Comparison of ENCODE assay signal across 1 cellular context in genomic region chr1:111739222-111739983, GRCh38.
TF ChIP-seq lines count a peak whose summit lies in the region.

Gene INKA2, minus strand, starts transcription at chr1:111739395. Its CDS starts 153 bp downstream, at chr1:111739242.

TF ChIP-seq in HepG2, 621 proteins besides CTCF, POLR2A, EP300 and RAD21 (continued from another document and continues in another):
- TF ChIP-seq USF2 (IDR thresholded peaks at IDR 0.05; ENCODE audit: low read depth, low read length) (peak; percentile 68), USF2 (CRISPR knock-in tag; IDR thresholded peaks at IDR 0.05; ENCODE audit: borderline replicate concordance) (peak; percentile 72; the same call in 1 of the 2 replicates), SAP130 (CRISPR knock-in tag; IDR thresholded peaks at IDR 0.05; ENCODE audit: low read depth) (peak; percentile 78), ZSCAN5A (CRISPR knock-in tag; IDR thresholded peaks at IDR 0.05; ENCODE audit: borderline replicate concordance) (no peak), ZNF724P (CRISPR knock-in tag; IDR thresholded peaks at IDR 0.05; ENCODE audit: borderline replicate concordance) (peak; percentile 71; the same call in 1 of the 2 replicates), KDM1A (CRISPR knock-in tag; IDR thresholded peaks at IDR 0.05) (no peak), ZNF546 (CRISPR knock-in tag; conservative IDR thresholded peaks at IDR 0.05) (no peak; the same call in 1 of the 2 replicates), ZNF558 (CRISPR knock-in tag; IDR thresholded peaks at IDR 0.05; ENCODE audit: borderline replicate concordance) (no peak; the same call in 1 of the 2 replicates), ARNT2 (CRISPR knock-in tag; IDR thresholded peaks at IDR 0.05; ENCODE audit: low read depth) (peak; percentile 21; the same call in 1 of the 2 replicates), ZNF549 (CRISPR knock-in tag; IDR thresholded peaks at IDR 0.05) (0 out of 2 replicates have a peak, but pooled peaks have one; percentile 45), ZNF644 (CRISPR knock-in tag; IDR thresholded peaks at IDR 0.05; ENCODE audit: low read depth) (no peak), KDM5A (IDR thresholded peaks at IDR 0.05; ENCODE audit: borderline replicate concordance, low read length) (no peak), ZNF34 (CRISPR knock-in tag; IDR thresholded peaks at IDR 0.05; ENCODE audit: borderline replicate concordance) (peak; percentile 10; the same call in 1 of the 2 replicates), RERE (CRISPR knock-in tag; IDR thresholded peaks at IDR 0.05; ENCODE audit: low read depth) (peak; percentile 34; the same call in 1 of the 2 replicates), AFF4 (CRISPR knock-in tag; IDR thresholded peaks at IDR 0.05) (no peak), STAT6 (CRISPR knock-in tag; IDR thresholded peaks at IDR 0.05; ENCODE audit: borderline replicate concordance) (no peak), AHR (CRISPR knock-in tag; IDR thresholded peaks at IDR 0.05) (peak; percentile 77; the same call in 1 of the 2 replicates), AGO1 (IDR thresholded peaks at IDR 0.05; ENCODE audit: low read depth, low read length, poor library complexity, severe bottlenecking) (peak; percentile 13), CBFB (CRISPR knock-in tag; IDR thresholded peaks at IDR 0.05) (peak; percentile 32; the same call in 1 of the 2 replicates), DNMT1 (CRISPR knock-in tag; IDR thresholded peaks at IDR 0.05) (0 out of 2 replicates have a peak, but pooled peaks have one; percentile 60), ATF7 (IDR thresholded peaks at IDR 0.05) (no peak), ATF7 (CRISPR knock-in tag; IDR thresholded peaks at IDR 0.05) (no peak), DMAP1 (CRISPR knock-in tag; IDR thresholded peaks at IDR 0.05) (no peak; the same call in 1 of the 2 replicates), ZGPAT (CRISPR knock-in tag; IDR thresholded peaks at IDR 0.05) (peak; percentile 69), TEAD3 (CRISPR knock-in tag; optimal IDR thresholded peaks at IDR 0.05; ENCODE audit: borderline replicate concordance) (peak; percentile 53), KLF9 (CRISPR knock-in tag; IDR thresholded peaks at IDR 0.05; ENCODE audit: low read depth) (no peak), ZNF792 (CRISPR knock-in tag; IDR thresholded peaks at IDR 0.05) (peak; percentile 51; the same call in 1 of the 2 replicates), KAT2B (IDR thresholded peaks at IDR 0.05; ENCODE audit: borderline replicate concordance, low read depth, low read length) (no peak), PHF8 (CRISPR knock-in tag; IDR thresholded peaks at IDR 0.05) (peak; percentile 76), NFE2L2 (IDR thresholded peaks at IDR 0.05; ENCODE audit: low read length) (no peak), IKZF5 (CRISPR knock-in tag; IDR thresholded peaks at IDR 0.05) (no peak), KDM5B (CRISPR knock-in tag; IDR thresholded peaks at IDR 0.05; ENCODE audit: borderline replicate concordance) (peak; percentile 82; the same call in 1 of the 2 replicates), ARID5B (CRISPR knock-in tag; IDR thresholded peaks at IDR 0.05) (peak; percentile 37; the same call in 1 of the 2 replicates), HOXA3 (CRISPR knock-in tag; IDR thresholded peaks at IDR 0.05) (peak; percentile 74; the same call in 1 of the 2 replicates), ZSCAN31 (CRISPR knock-in tag; IDR thresholded peaks at IDR 0.05; ENCODE audit: low read depth) (peak; percentile 60; the same call in 1 of the 2 replicates), ZNF672 (CRISPR knock-in tag; IDR thresholded peaks at IDR 0.05) (no peak)
